8 cellular contexts compared by ENCODE assay signal in the genomic region with DNA sequence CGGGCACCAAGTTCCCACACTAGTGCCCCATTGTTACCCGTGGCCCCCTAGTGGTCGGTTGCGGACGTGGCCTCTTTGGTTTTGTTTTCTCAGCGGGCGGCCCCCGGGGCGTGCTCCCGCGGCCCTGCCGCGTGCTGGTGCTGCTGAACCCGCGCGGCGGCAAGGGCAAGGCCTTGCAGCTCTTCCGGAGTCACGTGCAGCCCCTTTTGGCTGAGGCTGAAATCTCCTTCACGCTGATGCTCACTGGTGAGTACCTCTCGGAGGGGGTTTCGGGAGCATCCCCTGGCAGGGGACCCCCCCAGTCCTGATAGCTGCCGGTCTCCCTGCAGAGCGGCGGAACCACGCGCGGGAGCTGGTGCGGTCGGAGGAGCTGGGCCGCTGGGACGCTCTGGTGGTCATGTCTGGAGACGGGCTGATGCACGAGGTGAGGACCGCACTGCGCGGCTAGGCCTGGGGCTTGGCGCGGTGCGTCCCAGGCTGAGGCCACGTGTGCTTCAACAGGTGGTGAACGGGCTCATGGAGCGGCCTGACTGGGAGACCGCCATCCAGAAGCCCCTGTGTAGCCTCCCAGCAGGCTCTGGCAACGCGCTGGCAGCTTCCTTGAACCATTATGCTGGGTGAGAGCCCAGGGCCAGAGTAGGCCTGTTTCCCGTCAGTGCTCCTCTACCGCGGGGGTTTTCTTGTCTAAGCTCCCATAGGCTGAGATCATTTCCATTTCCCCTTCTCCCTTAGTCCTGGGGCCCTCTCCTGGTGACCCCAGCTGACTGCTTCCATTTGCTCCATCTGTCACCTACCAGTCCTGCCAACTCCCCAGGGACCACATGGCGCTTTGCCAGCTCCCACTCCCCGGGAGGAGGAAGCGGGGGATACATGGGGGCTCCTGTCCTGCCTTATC.
DNase-seq lines count a peak whose midpoint lies in the region; ATAC-seq lines count a peak whose summit lies in the region.

No MANE protein-coding gene starts in this region.

- in situ Hi-C loops in HAP-1 (cut with MboI; ENCODE audit: low sequenced_read_pairs) = no loop called here

- H3K9me3 ChIP-seq in HAP-1 = no peaks in the 10 kb centered on the region
- H3K9me3 ChIP-seq in endocrine pancreas (ENCODE audit: control insufficient read depth, low read length) = no peaks in the 10 kb centered on the region
- H3K9me3 ChIP-seq in mucosa of stomach (ENCODE audit: control insufficient read depth, low read length) = no peaks in the 10 kb centered on the region

- H3K4me3 ChIP-seq in HAP-1 = peak overlapping the region; percentile 40
- H3K4me3 ChIP-seq in endocrine pancreas (ENCODE audit: control insufficient read depth, insufficient read depth, low read length) = no peak overlapping the region
- peak overlapping the region; percentile 41 for H3K4me3 ChIP-seq in mucosa of stomach (ENCODE audit: low read length)

- peaks cover 9% of the 10 kb centered on the region for H3K36me3 ChIP-seq in HAP-1 (replicated peaks)
- H3K36me3 ChIP-seq in endocrine pancreas (ENCODE audit: control insufficient read depth, insufficient read depth, low read length) = no peaks in the 10 kb centered on the region
- no peaks in the 10 kb centered on the region for H3K36me3 ChIP-seq in mucosa of stomach (ENCODE audit: control insufficient read depth, insufficient read depth, low read length)

- H3K4me1 ChIP-seq in HAP-1 (peaks cover 26% of the 10 kb centered on the region), endocrine pancreas (ENCODE audit: control insufficient read depth, insufficient read depth, low read length) (no peaks in the 10 kb centered on the region), mucosa of stomach (ENCODE audit: control insufficient read depth, insufficient read depth, low read length) (peaks cover 32% of the 10 kb centered on the region)

- peaks cover 12% of the 10 kb centered on the region for H3K27me3 ChIP-seq in HAP-1 (ENCODE audit: low read depth)
- no peaks in the 10 kb centered on the region for H3K27me3 ChIP-seq in endocrine pancreas (ENCODE audit: control insufficient read depth, insufficient read depth, low read length)
- peaks cover 30% of the 10 kb centered on the region for H3K27me3 ChIP-seq in mucosa of stomach (ENCODE audit: control insufficient read depth, insufficient read depth, low read length)

- DNase-seq in AG20443 (ENCODE audit: low spot score) (peak; percentile 94), HAP-1 (ENCODE audit: low spot score in 2 of 2) (peak; percentile 66 to 90), NOMO-1 (lab: John Stamatoyannopoulos, UW; ENCODE audit: unreplicated experiment in 2 of 2) (peak; percentile 75 to 77)
- DNase-seq in activated CD8-positive, alpha-beta memory T cell treated with anti-CD3 and anti-CD28 coated beads for 4 hours (ENCODE audit: low read depth in 2 of 2) = peak; percentile 60 to 73
- DNase-seq in stimulated activated CD8-positive, alpha-beta memory T cell treated with anti-CD3 and anti-CD28 coated beads, Interleukin-7, amount 100 ng/mL, for 48 hours (ENCODE audit: extremely low read depth in 1 of 2, low read depth in 1 of 2) = peak; percentile 65 to 78

- peak overlapping the region; percentile 81 for H3K9ac ChIP-seq in endocrine pancreas (ENCODE audit: control insufficient read depth, insufficient read depth, low read length)
- peak overlapping the region; percentile 47 for H3K9ac ChIP-seq in mucosa of stomach (ENCODE audit: low read length)

- no peak for ATAC-seq in HG02870 (IDR thresholded peaks at IDR 0.05; ENCODE audit: unreplicated experiment)
